Comparison of ENCODE assay signal across 8 cellular contexts in the genomic region with DNA sequence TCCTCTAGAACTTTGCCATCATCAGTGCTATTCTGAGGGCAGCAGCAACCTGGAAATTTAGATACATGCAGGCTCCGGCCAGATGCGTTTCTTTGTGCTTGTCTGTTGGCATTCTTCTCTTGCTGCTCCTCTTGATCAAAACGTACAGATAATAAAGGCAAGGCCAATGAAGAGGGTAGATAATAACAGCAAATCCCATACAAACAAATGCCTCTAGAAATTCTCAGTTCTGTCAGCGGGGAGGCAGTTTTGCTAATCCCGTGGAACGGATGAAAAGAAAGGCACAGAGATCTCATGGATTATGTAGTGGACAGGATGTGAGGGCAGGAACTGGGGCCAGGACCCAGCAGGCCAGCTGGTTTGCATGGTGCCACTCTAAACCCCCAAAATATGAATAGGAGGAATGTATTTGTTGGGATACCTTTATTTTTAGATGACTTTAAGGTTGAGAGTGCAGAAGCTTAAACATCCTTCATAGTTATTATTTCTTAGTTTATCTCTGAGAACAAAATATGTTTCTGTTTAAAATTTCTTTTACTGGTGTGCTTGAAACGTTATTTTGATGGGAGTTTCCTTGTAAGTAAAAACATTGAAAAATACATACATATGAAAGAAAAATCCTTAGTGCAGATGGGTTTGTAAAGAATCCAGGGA. TPM values are rescaled to one million over a fixed set of nuclear protein-coding genes. Genes with fewer than 3 reads are reported as not detected.
DNase-seq lines count a peak whose midpoint lies in the region; ATAC-seq and TF ChIP-seq lines count a peak whose summit lies in the region.

No MANE protein-coding gene starts in this region.

- TF ChIP-seq CTCF in AG09309 (IDR thresholded peaks at IDR 0.05; ENCODE audit: control insufficient read depth, insufficient read depth, low read depth, low read length, missing control alignments), result no peak
- no peak for TF ChIP-seq CTCF in suprapubic skin (IDR thresholded peaks at IDR 0.05)

- H3K9me3 ChIP-seq in adipocyte (ENCODE audit: control insufficient read depth, low read length) (no peaks in the 10 kb centered on the region), suprapubic skin (no peaks in the 10 kb centered on the region)

- WGBS in suprapubic skin, result 10% methylated on average over 7 of the region's 7 CpGs

- ATAC-seq in GM18861 (IDR thresholded peaks at IDR 0.05; ENCODE audit: unreplicated experiment) (no peak), GM19467 (IDR thresholded peaks at IDR 0.05; ENCODE audit: unreplicated experiment) (no peak), HG03439 (IDR thresholded peaks at IDR 0.05; ENCODE audit: unreplicated experiment) (no peak)

- DNase-seq in AG09309 (ENCODE audit: low read depth) (no peak), HT1080 (ENCODE audit: low read depth) (peak; percentile 27), adipocyte (ENCODE audit: low read depth) (peak; percentile 52), iris pigment epithelial cell (ENCODE audit: low read depth) (peak; percentile 36), suprapubic skin (ENCODE audit: low spot score in 2 of 2) (no peak)

- peak overlapping the region; percentile 90 for H3K27ac ChIP-seq in suprapubic skin

- TF ChIP-seq POLR2A in suprapubic skin (IDR thresholded peaks at IDR 0.05), result no peak

- H3K4me1 ChIP-seq in adipocyte (ENCODE audit: control insufficient read depth, insufficient read depth, low read length) (peaks cover 30% of the 10 kb centered on the region), suprapubic skin (peaks cover 33% of the 10 kb centered on the region)

- no peaks in the 10 kb centered on the region for H3K27me3 ChIP-seq in adipocyte (replicated peaks; ENCODE audit: control insufficient read depth, insufficient read depth, low read length)
- H3K27me3 ChIP-seq in suprapubic skin, result no peaks in the 10 kb centered on the region

- H3K36me3 ChIP-seq in adipocyte (ENCODE audit: control insufficient read depth, insufficient read depth, low read length, severe bottlenecking), result no peaks in the 10 kb centered on the region
- no peaks in the 10 kb centered on the region for H3K36me3 ChIP-seq in suprapubic skin

- no peak for TF ChIP-seq EP300 in suprapubic skin (IDR thresholded peaks at IDR 0.05)

- H3K9ac ChIP-seq in adipocyte (ENCODE audit: low read length), result peak overlapping the region; percentile 97

- peak overlapping the region; percentile 69 for H3K4me3 ChIP-seq in AG09309 (ENCODE audit: control insufficient read depth, low read depth, low read length)
- peak overlapping the region; percentile 98 for H3K4me3 ChIP-seq in adipocyte (ENCODE audit: low read length)
- peak overlapping the region; percentile 99 for H3K4me3 ChIP-seq in suprapubic skin

RNA-seq across cellular contexts. Expression of a gene that starts 1.5 kb away (rescaled TPM):
- 25.9 and 29.2 TPM in 2 replicates for total RNA-seq in HT1080 (2014; rRNA removed; shearing (Covaris generic))
- 19.9 and 20.0 TPM in 2 replicates for polyA plus RNA-seq in HT1080 (2015; cell fraction: cytosol; rRNA removed)
- 41.4 and 46.5 TPM in 2 replicates for polyA plus RNA-seq in HT1080 (2015; cell fraction: nucleus; rRNA removed)
- total RNA-seq in suprapubic skin, result 10 to 100 TPM; 23.8 to 53.3 (median 35.2) TPM

RNA-seq across cellular contexts. Expression of a gene that starts 2.2 kb away (rescaled TPM):
- total RNA-seq in HT1080 (2014; rRNA removed; shearing (Covaris generic)), result 8.1 and 23.2 TPM in 2 replicates
- 25.4 and 27.7 TPM in 2 replicates for polyA plus RNA-seq in HT1080 (2015; cell fraction: cytosol; rRNA removed)
- 54.2 and 66.2 TPM in 2 replicates for polyA plus RNA-seq in HT1080 (2015; cell fraction: nucleus; rRNA removed)
- 10 to 100 TPM; 13.8 to 99.7 (median 23.7) TPM for total RNA-seq in suprapubic skin

RNA-seq across cellular contexts. Expression of a gene that starts 55.3 kb away (rescaled TPM):
- 26.8 and 32.9 TPM in 2 replicates for total RNA-seq in HT1080 (2014; rRNA removed; shearing (Covaris generic))
- polyA plus RNA-seq in HT1080 (2015; cell fraction: cytosol; rRNA removed), result 31.2 and 32.1 TPM in 2 replicates
- 26.3 and 30.5 TPM in 2 replicates for polyA plus RNA-seq in HT1080 (2015; cell fraction: nucleus; rRNA removed)
- total RNA-seq in suprapubic skin, result 10 to 100 TPM in 1 of 4 donors, 1 to 10 TPM in 3; 5.8 to 19.7 (median 6.7) TPM

Comparison
In these comparisons a context has a peak if more than half of its experiments do, and no peak if none do; other contexts are left out.
1. DNase-seq: peak in HT1080 (single experiment), adipocyte (single experiment) and iris pigment epithelial cell (single experiment); none in AG09309 (single experiment) and suprapubic skin (0 of 2).
2. Peak in every context shown above with its lines, with median percentiles within 50 percentile points of each other: H3K4me3 ChIP-seq.